In the genomic region with DNA sequence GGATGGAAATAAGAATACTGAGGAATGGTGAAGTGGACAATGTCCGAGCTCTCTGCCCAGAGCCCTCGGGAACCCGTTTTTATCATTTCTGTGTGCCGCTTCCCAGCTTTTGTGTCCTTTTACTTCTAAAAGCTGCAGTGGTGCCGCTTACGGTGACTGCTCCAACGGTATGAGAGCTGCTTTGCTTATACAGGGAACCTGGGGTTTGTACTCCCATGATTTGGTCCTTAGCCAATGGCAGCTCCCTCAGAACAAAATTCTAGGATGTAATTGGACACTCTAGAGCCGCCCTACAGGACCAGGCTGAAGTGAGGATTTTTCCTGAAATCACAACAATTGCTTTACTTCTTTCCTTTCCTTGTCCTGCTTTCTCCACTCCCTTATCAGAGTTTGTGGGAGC, we compare ENCODE assay signal across 18 cellular contexts. TPM values are rescaled to one million over a fixed set of nuclear protein-coding genes. Genes with fewer than 3 reads are reported as not detected.
A peak's percentile ranks its signal among the peaks of the same experiment; 100 is the strongest.
DNase-seq lines count a peak whose midpoint lies in the region; ATAC-seq and TF ChIP-seq lines count a peak whose summit lies in the region.
"Had no signal": no experiment of that assay in that cellular context is flagged by ENCODE, and none has a peak within 500 bp of the region (broad histone marks: within the 10 kb centered on the region; RNA-seq: fewer than 3 reads in every experiment).

No MANE protein-coding gene starts in this region.

- no peak overlapping the region for H3K56ac ChIP-seq in H9 (ENCODE audit: insufficient read length, low read depth, low read length)

- ATAC-seq in activated CD4-positive, CD25-positive, alpha-beta regulatory T cell treated with anti-CD3 and anti-CD28 coated beads, Interleukin-2, amount 50 U/mL, for 24 hours, result no peak
- ATAC-seq in HG02759 (IDR thresholded peaks at IDR 0.05; ENCODE audit: unreplicated experiment), result no peak
- ATAC-seq: left cardiac atrium had no signal

- no peak overlapping the region for H3K27ac Mint-ChIP-seq in H9
- H3K27ac Mint-ChIP-seq: T-helper 1 cell treated with Interleukin-12 subunit alpha and Interleukin-12 subunit beta and Interleukin-4 antibody, amounts not matched to agents 30 μg/mL and 1 μg/mL, for 36 hours had no signal

- H3K4ac ChIP-seq in H9 (ENCODE audit: low read depth, low read length), result no peak overlapping the region

- peak; percentile 64 for DNase-seq in H9
- DNase-seq in astrocyte of the hippocampus (ENCODE audit: low read depth, low spot score), result peak; percentile 1
- peak; percentile 22 for DNase-seq in kidney tubule cell (ENCODE audit: low spot score)
- DNase-seq in retinal pigment epithelial cell (ENCODE audit: low read depth), result peak; percentile 17
- no peak for DNase-seq in COR-L47 (lab: John Stamatoyannopoulos, UW)
- no peak for DNase-seq in effector memory CD4-positive, alpha-beta T cell
- DNase-seq: activated CD4-positive, CD25-positive, alpha-beta regulatory T cell; KBM-7; left cardiac atrium; NCI-H1092 treated with DMSO at 0.1 percent for 48 hours; NCI-H345 had no signal

- peak overlapping the region; percentile 12 for H3K4me3 ChIP-seq in retinal pigment epithelial cell (ENCODE audit: low read length)
- no peak overlapping the region for H3K4me3 ChIP-seq in effector memory CD4-positive, alpha-beta T cell (ENCODE audit: insufficient read depth, low read depth, low read length, poor library complexity, severe bottlenecking)
- H3K4me3 ChIP-seq: cardiac muscle cell had no signal

- no peaks in the 10 kb centered on the region for H3K36me3 ChIP-seq in effector memory CD4-positive, alpha-beta T cell (ENCODE audit: control insufficient read depth, insufficient read depth, low read length)
- H3K36me3 ChIP-seq: cardiac muscle cell had no signal

- H3K27ac ChIP-seq in H9 (ENCODE audit: insufficient read length, low read depth, low read length), result no peak overlapping the region
- H3K27ac ChIP-seq in effector memory CD4-positive, alpha-beta T cell (ENCODE audit: insufficient read depth, low read length, poor library complexity, severe bottlenecking), result no peak overlapping the region
- H3K27ac ChIP-seq: cardiac muscle cell, HL-60 had no signal

- no peak overlapping the region for H4K91ac ChIP-seq in H9 (ENCODE audit: insufficient read length, low read depth, low read length)

- no peak overlapping the region for H4K8ac ChIP-seq in H9 (replicated peaks; ENCODE audit: insufficient read length, low read depth, low read length)

- peak overlapping the region; percentile 6 for H3K4me2 ChIP-seq in H9 (ENCODE audit: insufficient read depth, insufficient read length, low read length)

- no peak overlapping the region for H3K9ac ChIP-seq in H9 (ENCODE audit: extremely low read depth, insufficient read length, low read length)

- H3K9me3 ChIP-seq in H9 (ENCODE audit: control insufficient read depth, low read depth, low read length), result no peaks in the 10 kb centered on the region
- H3K9me3 ChIP-seq in effector memory CD4-positive, alpha-beta T cell (ENCODE audit: control insufficient read depth, low read length), result no peaks in the 10 kb centered on the region

- no peak overlapping the region for H3K23ac ChIP-seq in H9 (ENCODE audit: insufficient read length, low read depth, low read length)

- H3T11ph ChIP-seq in H9 (ENCODE audit: low read length), result no peak overlapping the region

- no peaks in the 10 kb centered on the region for H3K27me3 ChIP-seq in H9 (ENCODE audit: insufficient read depth, low read length)
- no peaks in the 10 kb centered on the region for H3K27me3 ChIP-seq in effector memory CD4-positive, alpha-beta T cell (replicated peaks; ENCODE audit: control insufficient read depth, insufficient read depth, low read length, poor library complexity, severe bottlenecking)
- H3K27me3 ChIP-seq: cardiac muscle cell had no signal

- TF ChIP-seq CTCF in H9 (conservative IDR thresholded peaks at IDR 0.05) (no peak), retinal pigment epithelial cell (conservative IDR thresholded peaks at IDR 0.05; ENCODE audit: low read depth, low read length) (no peak)

- H3K4me1 Mint-ChIP-seq in H9, result peaks cover 8 to 12% of the 10 kb centered on the region in 2 experiments

- H2BK12ac ChIP-seq in H9 (ENCODE audit: insufficient read length, low read depth, low read length), result no peak overlapping the region

- no peak overlapping the region for H2BK15ac ChIP-seq in H9 (ENCODE audit: low read depth, low read length)

- no peaks in the 10 kb centered on the region for H3K36me3 Mint-ChIP-seq in H9 (ENCODE audit: insufficient read depth in 1 of 3, low read depth in 3 of 3)

- H2AFZ ChIP-seq in H9 (ENCODE audit: low read length), result peak overlapping the region; percentile 90

- WGBS in H9 (ENCODE audit: extremely low coverage, insufficient read length, low lambda C conversion rate), result no CpG with 5 or more reads among the region's 8 CpGs

- peaks cover 3% of the 10 kb centered on the region for H3K27me3 Mint-ChIP-seq in H9 (ENCODE audit: low read depth)

- H3K79me1 ChIP-seq in H9 (ENCODE audit: insufficient read depth, low read depth, low read length, poor library complexity, severe bottlenecking), result no peaks in the 10 kb centered on the region

- no peaks in the 10 kb centered on the region for H4K20me1 ChIP-seq in H9 (ENCODE audit: control insufficient read depth, insufficient read depth, insufficient read length)

- no peak overlapping the region for H2BK20ac ChIP-seq in H9 (ENCODE audit: low read depth, low read length, poor library complexity, severe bottlenecking)

- H3K18ac ChIP-seq in H9 (ENCODE audit: insufficient read length, low read depth, low read length), result no peak overlapping the region

- no peaks in the 10 kb centered on the region for H3K9me3 Mint-ChIP-seq in H9
- H3K9me3 Mint-ChIP-seq: T-helper 1 cell treated with Interleukin-12 subunit alpha and Interleukin-12 subunit beta and Interleukin-4 antibody, amounts not matched to agents 30 μg/mL and 1 μg/mL, for 36 hours had no signal

- H3K79me2 ChIP-seq in H9 (ENCODE audit: insufficient read depth, low read length), result no peaks in the 10 kb centered on the region

- no peaks in the 10 kb centered on the region for H3K4me1 ChIP-seq in H9 (ENCODE audit: insufficient read depth, low read length)
- no peaks in the 10 kb centered on the region for H3K4me1 ChIP-seq in effector memory CD4-positive, alpha-beta T cell (ENCODE audit: control insufficient read depth, insufficient read depth, low read length, poor library complexity, severe bottlenecking)

- no peaks in the 10 kb centered on the region for H3K23me2 ChIP-seq in H9 (ENCODE audit: insufficient read length, low read depth, low read length, poor library complexity, severe bottlenecking)

- H3K4me3 Mint-ChIP-seq in H9, result 0 out of 5 replicates have a peak overlapping the region, but pooled peaks of 1 of the 2 experiments have one; percentile 2
- H3K4me3 Mint-ChIP-seq: T-helper 1 cell treated with Interleukin-12 subunit alpha and Interleukin-12 subunit beta and Interleukin-4 antibody, amounts not matched to agents 30 μg/mL and 1 μg/mL, for 36 hours had no signal

- H2BK120ac ChIP-seq in H9 (ENCODE audit: low read depth, low read length, poor library complexity, severe bottlenecking), result no peak overlapping the region

- no peak overlapping the region for H2BK5ac ChIP-seq in H9 (ENCODE audit: insufficient read length, low read length)

- H3K14ac ChIP-seq in H9 (ENCODE audit: insufficient read depth, low read length), result no peak overlapping the region

- no peak overlapping the region for H4K5ac ChIP-seq in H9 (ENCODE audit: insufficient read length, low read depth, low read length)

- H2AK5ac ChIP-seq in H9 (ENCODE audit: insufficient read length, low read length), result no peak overlapping the region

RNA-seq across cellular contexts. Expression of gene PCSK2, which starts 24.2 kb away (rescaled TPM):
- total RNA-seq in H9 (2021), result 1.5 and 2.8 TPM in 2 replicates
- total RNA-seq: activated CD8-positive, alpha-beta memory T cell treated with anti-CD3 and anti-CD28 coated beads for 36 hours; mononuclear cell had no signal

Comparison
In these comparisons a context has a peak if more than half of its experiments do, and no peak if none do; other contexts are left out.
1. DNase-seq: peak in H9 (single experiment), astrocyte of the hippocampus (single experiment), kidney tubule cell (single experiment) and retinal pigment epithelial cell (single experiment); none in COR-L47 (single experiment) and effector memory CD4-positive, alpha-beta T cell (0 of 3).